24 cellular contexts compared by ENCODE assay signal in the genomic region with DNA sequence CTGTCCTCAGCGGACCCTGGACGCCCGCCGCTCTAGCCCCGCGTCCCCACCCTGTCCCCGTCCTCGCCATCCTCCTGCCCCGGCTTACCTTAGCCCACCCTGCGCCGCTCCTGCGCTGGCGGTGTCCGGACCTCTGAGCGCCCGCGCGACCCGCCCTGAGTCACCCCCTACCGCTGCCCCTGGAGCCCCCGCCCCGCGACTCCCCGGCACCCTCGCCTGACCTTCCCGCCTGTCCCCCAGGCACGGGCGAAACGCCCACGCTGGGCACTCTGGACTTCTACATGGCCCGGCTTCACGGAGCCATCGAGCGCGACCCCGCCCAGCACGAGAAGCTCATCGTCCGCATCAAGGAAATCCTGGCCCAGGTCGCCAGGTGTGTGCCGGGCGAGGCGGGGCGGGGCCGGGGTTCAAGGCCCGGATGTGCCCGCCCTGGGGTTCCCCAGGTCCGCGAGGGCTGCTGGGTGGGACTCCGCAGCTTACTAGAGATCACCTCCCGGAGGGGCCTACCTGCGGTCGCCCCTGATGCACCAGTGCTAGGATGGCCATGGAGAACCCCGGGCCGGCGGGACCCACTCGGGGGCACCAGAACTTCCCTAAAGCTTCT. TPM values are rescaled to one million over a fixed set of nuclear protein-coding genes. Genes with fewer than 3 reads are reported as not detected.
DNase-seq lines count a peak whose midpoint lies in the region; ATAC-seq, FAIRE-seq and TF ChIP-seq lines count a peak whose summit lies in the region.
"Had no signal": no experiment of that assay in that cellular context is flagged by ENCODE, and none has a peak within 500 bp of the region (broad histone marks: within the 10 kb centered on the region; RNA-seq: fewer than 3 reads in every experiment).

No MANE protein-coding gene starts in this region.

- H2AFZ ChIP-seq in keratinocyte (ENCODE audit: control insufficient read depth, low read length) = no peak overlapping the region
- H2AFZ ChIP-seq in GM23248 = no peak overlapping the region

- peaks cover 12% of the 10 kb centered on the region for H3K36me3 Mint-ChIP-seq in endodermal cell (ENCODE audit: low read depth)

- H3K36me3 ChIP-seq in endodermal cell (ENCODE audit: control insufficient read depth, insufficient read depth, low read length) (peaks cover 8% of the 10 kb centered on the region), keratinocyte (ENCODE audit: control insufficient read depth in 2 of 2, extremely low read depth in 1 of 2, insufficient read depth in 2 of 2, low read length in 2 of 2) (peaks cover 2 to 3% of the 10 kb centered on the region in 2 experiments), transverse colon (no peaks in the 10 kb centered on the region), GM23248 (ENCODE audit: low read depth) (no peaks in the 10 kb centered on the region)

- no peaks in the 10 kb centered on the region for H3K9me3 Mint-ChIP-seq in endodermal cell
- H3K9me3 Mint-ChIP-seq: activated B cell treated with CpG ODN at 0.5 μM for 24 hours; activated CD4-positive, alpha-beta memory T cell treated with anti-CD3 and anti-CD28 coated beads, Interleukin-2, amount 10 ng/mL, durations not matched to agents 7 days and 5 days; dendritic cell treated with granulocyte-macrophage colony-stimulating factor and Interleukin-4, amounts not matched to agents 40 ng/mL and 50 ng/mL, for 4 days; T-helper 2 cell treated with Interferon-gamma antibody and Interleukin-4, amounts not matched to agents 5 μg/mL and 100 μg/mL, for 36 hours had no signal

- WGBS in right cardiac atrium = 88% methylated on average over 57 of the region's 57 CpGs
- 42 to 68% methylated on average over 33 to 57 of the region's 57 CpGs for WGBS in endodermal cell (ENCODE audit: insufficient coverage in 1 of 2, insufficient read length in 1 of 2), 2 experiments
- 65% methylated on average over 50 of the region's 57 CpGs; no CpG with 5 or more reads in 1 of the 2 donors for WGBS in transverse colon (ENCODE audit: low coverage in 1 of 2), 2 donors
- WGBS in GM23248 (ENCODE audit: low coverage in 1 of 2, low lambda C conversion rate in 2 of 2, missing lambda C conversion rate in 2 of 2), 2 experiments = 79 to 84% methylated on average over 28 to 57 of the region's 57 CpGs

- H3K4me3 ChIP-seq in right cardiac atrium (ENCODE audit: low read length) (no peak overlapping the region), endodermal cell (ENCODE audit: low read length) (no peak overlapping the region), keratinocyte (ENCODE audit: control insufficient read depth in 2 of 3, extremely low read depth in 1 of 3, insufficient read depth in 2 of 3, low read depth in 1 of 3, low read length in 3 of 3) (peak overlapping the region in 1 of 3 experiments; percentile 57), transverse colon (peak overlapping the region in 1 of 4 donors; percentile 30), GM23248 (no peak overlapping the region)
- H3K4me3 ChIP-seq: left lung had no signal

- H3K9me2 ChIP-seq in GM23248 (ENCODE audit: insufficient read depth) = no peaks in the 10 kb centered on the region

- H3K4me1 ChIP-seq in right cardiac atrium (ENCODE audit: control insufficient read depth, insufficient read depth, low read length) (no peaks in the 10 kb centered on the region), endodermal cell (ENCODE audit: control insufficient read depth, insufficient read depth, low read length) (no peaks in the 10 kb centered on the region), keratinocyte (ENCODE audit: control insufficient read depth, extremely low read depth, insufficient read depth, low read length) (peaks cover 11% of the 10 kb centered on the region), transverse colon (peaks cover 9 to 52% (median 41%) of the 10 kb centered on the region in 4 donors), GM23248 (ENCODE audit: insufficient read depth) (peaks cover 20% of the 10 kb centered on the region)

- peaks cover 35% of the 10 kb centered on the region for H3F3A ChIP-seq in GM23248 (ENCODE audit: insufficient read depth)

- dilution Hi-C loops in keratinocyte (cut with MboI; ENCODE audit: extremely low pct_ligation_motif_present, low sequenced_read_pairs) = no loop called here

- no peaks in the 10 kb centered on the region for H4K20me1 ChIP-seq in keratinocyte (ENCODE audit: control insufficient read depth, extremely low read depth, insufficient read depth, low read length)
- H4K20me1 ChIP-seq in GM23248 (ENCODE audit: insufficient read depth) = no peaks in the 10 kb centered on the region

- peak overlapping the region; percentile 59 for H3K4me3 Mint-ChIP-seq in endodermal cell
- H3K4me3 Mint-ChIP-seq: activated B cell treated with CpG ODN at 0.5 μM for 24 hours; activated CD4-positive, alpha-beta memory T cell treated with anti-CD3 and anti-CD28 coated beads, Interleukin-2, amount 10 ng/mL, durations not matched to agents 7 days and 5 days; dendritic cell treated with granulocyte-macrophage colony-stimulating factor and Interleukin-4, amounts not matched to agents 40 ng/mL and 50 ng/mL, for 4 days; T-helper 2 cell treated with Interferon-gamma antibody and Interleukin-4, amounts not matched to agents 5 μg/mL and 100 μg/mL, for 36 hours had no signal

- intact Hi-C loops in right cardiac atrium (cut with DNase I) = loop anchor here in 1 of 4 donors (10.0 kb wide), 1 partner anchor 47 kb away; a partner anchor contains a TSS
- intact Hi-C loops in Right ventricle myocardium superior (cut with DNase I) = no loop called here
- intact Hi-C loops in transverse colon (cut with DNase I; ENCODE audit: low total_unique reads) = no loop called here

- TF ChIP-seq CTCF in endodermal cell (conservative IDR thresholded peaks at IDR 0.05) = no peak
- no peak for TF ChIP-seq CTCF in keratinocyte (optimal IDR thresholded peaks at IDR 0.05 in 1 of 3, IDR thresholded peaks at IDR 0.05 in 1 of 3, conservative IDR thresholded peaks at IDR 0.05 in 1 of 3; ENCODE audit: extremely low read depth in 1 of 3, insufficient read depth in 2 of 3, low read length in 3 of 3)
- no peak for TF ChIP-seq CTCF in transverse colon (IDR thresholded peaks at IDR 0.05)

- H3K9me1 ChIP-seq in keratinocyte (ENCODE audit: control insufficient read depth, extremely low read depth, insufficient read depth, low read length) = no peaks in the 10 kb centered on the region

- H3K79me2 ChIP-seq in keratinocyte (ENCODE audit: control insufficient read depth, insufficient read depth, low read length) = no peaks in the 10 kb centered on the region
- H3K79me2 ChIP-seq in GM23248 (ENCODE audit: insufficient read depth) = no peaks in the 10 kb centered on the region; the same call in 1 of the 2 replicates

- TF ChIP-seq POLR2A in transverse colon (IDR thresholded peaks at IDR 0.05) = peak; percentile 28

- H3K27me3 ChIP-seq in right cardiac atrium (ENCODE audit: control insufficient read depth, insufficient read depth) = no peaks in the 10 kb centered on the region
- peaks cover 8% of the 10 kb centered on the region for H3K27me3 ChIP-seq in endodermal cell (ENCODE audit: control insufficient read depth, insufficient read depth, low read length, poor library complexity, severe bottlenecking)
- H3K27me3 ChIP-seq in keratinocyte (ENCODE audit: control insufficient read depth, extremely low read depth, insufficient read depth, low read length) = no peaks in the 10 kb centered on the region
- no peaks in the 10 kb centered on the region for H3K27me3 ChIP-seq in transverse colon
- H3K27me3 ChIP-seq in GM23248 (replicated peaks; ENCODE audit: insufficient read depth) = no peaks in the 10 kb centered on the region
- H3K27me3 ChIP-seq: left lung, spleen had no signal

- DNase-seq in right cardiac atrium (peak; percentile 33 to 73 (median 61)), Right ventricle myocardium superior (no peak), endodermal cell (peak; percentile 89), keratinocyte (ENCODE audit: low read depth, low spot score) (no peak), transverse colon (peak; percentile 73), GM23248 (no peak)
- DNase-seq in activated CD8-positive, alpha-beta memory T cell treated with anti-CD3 and anti-CD28 coated beads for 24 hours = no peak
- DNase-seq: activated B cell treated with CpG ODN at 0.5 μM for 24 hours; activated CD4-positive, alpha-beta memory T cell treated with anti-CD3 and anti-CD28 coated beads, Interleukin-2, amount 10 ng/mL, durations not matched to agents 7 days and 5 days; amniotic stem cell; NCI-H187 treated with DMSO at 0.1 percent for 48 hours; NCI-H748 treated with DMSO at 0.1 percent for 48 hours; spleen; stimulated activated CD4-positive, alpha-beta T cell treated with anti-CD3 and anti-CD28 coated beads, Interleukin-4, amount 100 ng/mL, for 24 hours had no signal

- no peak for TF ChIP-seq EP300 in transverse colon (IDR thresholded peaks at IDR 0.05; ENCODE audit: low read depth)

- peaks cover 37% of the 10 kb centered on the region for H3K27me3 Mint-ChIP-seq in endodermal cell (ENCODE audit: insufficient read depth)
- H3K27me3 Mint-ChIP-seq: activated B cell treated with CpG ODN at 0.5 μM for 24 hours; activated CD4-positive, alpha-beta memory T cell treated with anti-CD3 and anti-CD28 coated beads, Interleukin-2, amount 10 ng/mL, durations not matched to agents 7 days and 5 days; dendritic cell treated with granulocyte-macrophage colony-stimulating factor and Interleukin-4, amounts not matched to agents 40 ng/mL and 50 ng/mL, for 4 days had no signal

- H3K9ac ChIP-seq in endodermal cell (ENCODE audit: extremely low read depth, low read length, poor library complexity, severe bottlenecking) (no peak overlapping the region), keratinocyte (ENCODE audit: control insufficient read depth, extremely low read depth, insufficient read depth, low read length) (no peak overlapping the region), GM23248 (no peak overlapping the region)

- H3K4me2 ChIP-seq in keratinocyte (ENCODE audit: control insufficient read depth, extremely low read depth, insufficient read depth, low read depth, low read length) (peak overlapping the region; percentile 10), GM23248 (ENCODE audit: unreplicated experiment) (no peak overlapping the region)

- peaks cover 10% of the 10 kb centered on the region for H3K4me1 Mint-ChIP-seq in endodermal cell

- FAIRE-seq in keratinocyte (lab: Jason Lieb, UNC) = no peak
- FAIRE-seq: frontal cortex, urothelium cell line had no signal

- H3K9me3 ChIP-seq in right cardiac atrium (ENCODE audit: control insufficient read depth, low read length) = no peaks in the 10 kb centered on the region
- H3K9me3 ChIP-seq in endodermal cell (ENCODE audit: control insufficient read depth, low read length) = no peaks in the 10 kb centered on the region
- H3K9me3 ChIP-seq in keratinocyte (ENCODE audit: control insufficient read depth, low read depth, low read length) = no peaks in the 10 kb centered on the region
- no peaks in the 10 kb centered on the region for H3K9me3 ChIP-seq in transverse colon
- no peaks in the 10 kb centered on the region for H3K9me3 ChIP-seq in GM23248 (ENCODE audit: low read depth)
- H3K9me3 ChIP-seq: left lung, spleen had no signal

- in situ Hi-C loops in transverse colon (cut with MboI; ENCODE audit: low pct_ligation_motif_present in 1 of 4, low pct_unique_long_range_greater_than_20kb in 1 of 4, low sequenced_read_pairs in 3 of 4) = no loop called here
- in situ Hi-C loops in GM23248 (cut with MboI) = no loop called here

- H3K27ac ChIP-seq in right cardiac atrium (ENCODE audit: low read length) (no peak overlapping the region), endodermal cell (ENCODE audit: low read depth, low read length) (no peak overlapping the region), keratinocyte (ENCODE audit: control insufficient read depth, insufficient read depth, low read length) (no peak overlapping the region), transverse colon (peak overlapping the region; percentile 57 to 80 (median 70)), GM23248 (no peak overlapping the region)
- H3K27ac ChIP-seq: epithelial cell of prostate, left lung had no signal

- no peak for ATAC-seq in right cardiac atrium
- ATAC-seq in Right ventricle myocardium superior (ENCODE audit: poor library complexity) = no peak
- no peak for ATAC-seq in HG02885 (IDR thresholded peaks at IDR 0.05; ENCODE audit: poor library complexity, unreplicated experiment)
- ATAC-seq: left lung had no signal

- H3K27ac Mint-ChIP-seq in endodermal cell = no peak overlapping the region
- H3K27ac Mint-ChIP-seq: activated B cell treated with CpG ODN at 0.5 μM for 24 hours; activated CD4-positive, alpha-beta memory T cell treated with anti-CD3 and anti-CD28 coated beads, Interleukin-2, amount 10 ng/mL, durations not matched to agents 7 days and 5 days; dendritic cell treated with granulocyte-macrophage colony-stimulating factor and Interleukin-4, amounts not matched to agents 40 ng/mL and 50 ng/mL, for 4 days; T-helper 2 cell treated with Interferon-gamma antibody and Interleukin-4, amounts not matched to agents 5 μg/mL and 100 μg/mL, for 36 hours had no signal

RNA-seq across cellular contexts. Expression of a gene that starts 5.1 kb away (rescaled TPM):
- 10 to 100 TPM; 35.7 to 46.0 (median 36.2) TPM for total RNA-seq in right cardiac atrium
- 50.5 TPM for polyA plus RNA-seq in right cardiac atrium
- 34.4 TPM for total RNA-seq in Right ventricle myocardium superior
- total RNA-seq in endodermal cell = 100 to 1,000 TPM in 1 of 2 donors, 10 to 100 TPM in 1; 80.7 to 102 TPM
- polyA plus RNA-seq in endodermal cell (2013, experiment 1 of 2) = 80.6 TPM
- 89.1 TPM for polyA plus RNA-seq in endodermal cell (2013, experiment 2 of 2)
- 27.9 to 38.3 TPM (median 27.9 TPM) in 3 replicates for polyA plus RNA-seq in keratinocyte
- 87.5 TPM for polyA plus RNA-seq in keratinocyte (2011; ENCODE audit: low read depth)
- 15.2 and 37.3 TPM in 2 replicates for polyA plus RNA-seq in keratinocyte (2011; cell fraction: cytosol; rRNA removed)
- polyA plus RNA-seq in keratinocyte (2011; cell fraction: nucleus; rRNA removed) = 39.3 and 57.3 TPM in 2 replicates
- 30.6 and 44.6 TPM in 2 replicates for polyA plus RNA-seq in keratinocyte (2012; ENCODE audit: low replicate concordance)
- 6.5 to 17.1 TPM (median 7.6 TPM) in 3 replicates for polyA minus RNA-seq in keratinocyte
- polyA minus RNA-seq in keratinocyte (2011; cell fraction: cytosol; rRNA and poly(A)+ RNA removed) = 54.1 TPM
- polyA minus RNA-seq in keratinocyte (2011; cell fraction: nucleus; rRNA and poly(A)+ RNA removed) = 14.0 and 17.2 TPM in 2 replicates
- total RNA-seq in transverse colon = 100 to 1,000 TPM in 3 of 4 donors, 10 to 100 TPM in 1; 88.9 to 555 (median 130) TPM
- 105 and 112 TPM in 2 replicates for total RNA-seq in GM23248 (2014; rRNA removed; shearing (Covaris generic))
- polyA plus RNA-seq in GM23248 (2016; fragmentation: Nextera tagmentation; extraction: Ambion mirVana) = 83.9 and 87.7 TPM in 2 replicates

RNA-seq across cellular contexts. Expression of a gene that starts 7.4 kb away (rescaled TPM):
- 1 to 10 TPM in 2 of 4 donors, under 1 TPM in 2; 0.89 to 2.1 (median 1.2) TPM for total RNA-seq in right cardiac atrium
- 1.2 TPM for polyA plus RNA-seq in right cardiac atrium
- total RNA-seq in Right ventricle myocardium superior = 2.2 TPM
- total RNA-seq in endodermal cell = 1 to 10 TPM in 1 of 2 donors, under 1 TPM in 1; 0.93 to 1.5 TPM
- 0.32 TPM for polyA plus RNA-seq in endodermal cell (2013, experiment 1 of 2)
- 0.33 TPM for polyA plus RNA-seq in endodermal cell (2013, experiment 2 of 2)
- polyA plus RNA-seq in keratinocyte = not detected in 3 replicates
- polyA plus RNA-seq in keratinocyte (2011; ENCODE audit: low read depth) = not detected
- polyA plus RNA-seq in keratinocyte (2011; cell fraction: cytosol; rRNA removed) = not detected in 2 replicates
- not detected in 2 replicates for polyA plus RNA-seq in keratinocyte (2011; cell fraction: nucleus; rRNA removed)
- polyA plus RNA-seq in keratinocyte (2012; ENCODE audit: low replicate concordance) = not detected in 2 replicates
- not detected in 3 replicates for polyA minus RNA-seq in keratinocyte
- polyA minus RNA-seq in keratinocyte (2011; cell fraction: cytosol; rRNA and poly(A)+ RNA removed) = not detected
- polyA minus RNA-seq in keratinocyte (2011; cell fraction: nucleus; rRNA and poly(A)+ RNA removed) = not detected in 2 replicates
- under 1 TPM in 3 of 4 donors, not detected in 1; 0.14 to 0.95 (median 0.60) TPM for total RNA-seq in transverse colon
- total RNA-seq in GM23248 (2014; rRNA removed; shearing (Covaris generic)) = 0.13 TPM in 1 of 2 replicates, not detected in the other
- polyA plus RNA-seq in GM23248 (2016; fragmentation: Nextera tagmentation; extraction: Ambion mirVana) = 0.06 TPM in 1 of 2 replicates, not detected in the other
- total RNA-seq: A172 had no signal

RNA-seq across cellular contexts. Expression of a gene that starts 20.5 kb away (rescaled TPM):
- total RNA-seq in right cardiac atrium = 10 to 100 TPM; 20.6 to 31.7 (median 29.6) TPM
- 21.3 TPM for polyA plus RNA-seq in right cardiac atrium
- 21.7 TPM for total RNA-seq in Right ventricle myocardium superior
- total RNA-seq in endodermal cell = 10 to 100 TPM; 48.2 to 62.4 TPM
- 44.5 TPM for polyA plus RNA-seq in endodermal cell (2013, experiment 1 of 2)
- 39.0 TPM for polyA plus RNA-seq in endodermal cell (2013, experiment 2 of 2)
- polyA plus RNA-seq in keratinocyte = 30.0 to 44.7 TPM (median 34.8 TPM) in 3 replicates
- 9.7 TPM for polyA plus RNA-seq in keratinocyte (2011; ENCODE audit: low read depth)
- polyA plus RNA-seq in keratinocyte (2011; cell fraction: cytosol; rRNA removed) = 18.7 and 42.2 TPM in 2 replicates
- 81.3 and 102 TPM in 2 replicates for polyA plus RNA-seq in keratinocyte (2011; cell fraction: nucleus; rRNA removed)
- polyA plus RNA-seq in keratinocyte (2012; ENCODE audit: low replicate concordance) = 28.1 and 52.7 TPM in 2 replicates
- 33.1 to 91.2 TPM (median 48.2 TPM) in 3 replicates for polyA minus RNA-seq in keratinocyte
- 81.5 TPM for polyA minus RNA-seq in keratinocyte (2011; cell fraction: cytosol; rRNA and poly(A)+ RNA removed)
- 75.0 and 76.5 TPM in 2 replicates for polyA minus RNA-seq in keratinocyte (2011; cell fraction: nucleus; rRNA and poly(A)+ RNA removed)
- total RNA-seq in transverse colon = 100 to 1,000 TPM in 1 of 4 donors, 10 to 100 TPM in 3; 35.2 to 214 (median 49.2) TPM
- total RNA-seq in GM23248 (2014; rRNA removed; shearing (Covaris generic)) = 67.9 and 73.9 TPM in 2 replicates
- 23.0 and 23.1 TPM in 2 replicates for polyA plus RNA-seq in GM23248 (2016; fragmentation: Nextera tagmentation; extraction: Ambion mirVana)

RNA-seq across cellular contexts. Expression of a gene that starts 28.8 kb away (rescaled TPM):
- 1 to 10 TPM; 1.3 to 2.2 (median 2.0) TPM for total RNA-seq in right cardiac atrium
- polyA plus RNA-seq in right cardiac atrium = 1.8 TPM
- 2.6 TPM for total RNA-seq in Right ventricle myocardium superior
- under 1 TPM; 0.29 to 0.42 TPM for total RNA-seq in endodermal cell
- 0.39 TPM for polyA plus RNA-seq in endodermal cell (2013, experiment 1 of 2)
- polyA plus RNA-seq in endodermal cell (2013, experiment 2 of 2) = 0.25 TPM
- not detected in 3 replicates for polyA plus RNA-seq in keratinocyte
- not detected for polyA plus RNA-seq in keratinocyte (2011; ENCODE audit: low read depth)
- not detected in 2 replicates for polyA plus RNA-seq in keratinocyte (2011; cell fraction: cytosol; rRNA removed)
- 0.08 TPM in 1 of 2 replicates, not detected in the other for polyA plus RNA-seq in keratinocyte (2011; cell fraction: nucleus; rRNA removed)
- polyA plus RNA-seq in keratinocyte (2012; ENCODE audit: low replicate concordance) = 0.09 TPM in 1 of 2 replicates, not detected in the other
- not detected in 3 replicates for polyA minus RNA-seq in keratinocyte
- not detected for polyA minus RNA-seq in keratinocyte (2011; cell fraction: cytosol; rRNA and poly(A)+ RNA removed)
- polyA minus RNA-seq in keratinocyte (2011; cell fraction: nucleus; rRNA and poly(A)+ RNA removed) = not detected in 2 replicates
- total RNA-seq in transverse colon = under 1 TPM in 2 of 4 donors, not detected in 2; 0.27 to 0.79 TPM
- 0.76 TPM in 1 of 2 replicates, not detected in the other for total RNA-seq in GM23248 (2014; rRNA removed; shearing (Covaris generic))
- 1.9 and 2.6 TPM in 2 replicates for polyA plus RNA-seq in GM23248 (2016; fragmentation: Nextera tagmentation; extraction: Ambion mirVana)

RNA-seq across cellular contexts. Expression of a gene that starts 38.9 kb away (rescaled TPM):
- 1 to 10 TPM in 1 of 4 donors, under 1 TPM in 1, not detected in 2; 0.97 to 1.2 TPM for total RNA-seq in right cardiac atrium
- polyA plus RNA-seq in right cardiac atrium = 0.20 TPM
- 0.46 TPM for total RNA-seq in Right ventricle myocardium superior
- total RNA-seq in endodermal cell = 1 to 10 TPM; 4.6 to 5.7 TPM
- polyA plus RNA-seq in endodermal cell (2013, experiment 1 of 2) = 0.75 TPM
- 0.62 TPM for polyA plus RNA-seq in endodermal cell (2013, experiment 2 of 2)
- not detected in 3 replicates for polyA plus RNA-seq in keratinocyte
- polyA plus RNA-seq in keratinocyte (2011; ENCODE audit: low read depth) = not detected
- polyA plus RNA-seq in keratinocyte (2011; cell fraction: cytosol; rRNA removed) = not detected in 2 replicates
- polyA plus RNA-seq in keratinocyte (2011; cell fraction: nucleus; rRNA removed) = not detected in 2 replicates
- 0.50 TPM in 1 of 2 replicates, not detected in the other for polyA plus RNA-seq in keratinocyte (2012; ENCODE audit: low replicate concordance)
- not detected in 3 replicates for polyA minus RNA-seq in keratinocyte
- polyA minus RNA-seq in keratinocyte (2011; cell fraction: cytosol; rRNA and poly(A)+ RNA removed) = not detected
- not detected in 2 replicates for polyA minus RNA-seq in keratinocyte (2011; cell fraction: nucleus; rRNA and poly(A)+ RNA removed)
- 1 to 10 TPM in 2 of 4 donors, not detected in 2; 2.5 to 5.2 TPM for total RNA-seq in transverse colon
- not detected in 2 replicates for total RNA-seq in GM23248 (2014; rRNA removed; shearing (Covaris generic))
- polyA plus RNA-seq in GM23248 (2016; fragmentation: Nextera tagmentation; extraction: Ambion mirVana) = 0.33 TPM in 1 of 2 replicates, not detected in the other
- total RNA-seq: A172, pulmonary artery endothelial cell, SK-MEL-5 had no signal

Comparison
In these comparisons a context has a peak if more than half of its experiments do, and no peak if none do; other contexts are left out.
1. DNase-seq: peak in right cardiac atrium (3 of 3), endodermal cell (single experiment) and transverse colon (single experiment); none in Right ventricle myocardium superior (single experiment), keratinocyte (single experiment), activated CD8-positive, alpha-beta memory T cell treated with anti-CD3 and anti-CD28 coated beads for 24 hours (single experiment) and GM23248 (single experiment).
2. H3K27ac ChIP-seq: peak in transverse colon (4 of 4); none in right cardiac atrium (single experiment), endodermal cell (single experiment), keratinocyte (single experiment) and GM23248 (single experiment).